In genomic region chr12:57148469-57149308, GRCh38 we compare ENCODE assay signal across 1 cellular context.
TF ChIP-seq lines count a peak whose summit lies in the region.

No MANE protein-coding gene starts in this region.

TF ChIP-seq in HepG2, 621 proteins besides CTCF, POLR2A, EP300 and RAD21 (continued from another document and continues in another):
- no peak for TF ChIP-seq HIVEP1 (CRISPR knock-in tag; IDR thresholded peaks at IDR 0.05)
- no peak for TF ChIP-seq NR2F1 (CRISPR knock-in tag; IDR thresholded peaks at IDR 0.05)
- no peak for TF ChIP-seq ZBTB14 (CRISPR knock-in tag; IDR thresholded peaks at IDR 0.05)
- no peak for TF ChIP-seq FIP1L1 (IDR thresholded peaks at IDR 0.05; ENCODE audit: borderline replicate concordance, insufficient read depth, low read depth, low read length)
- no peak for TF ChIP-seq ZNF619 (CRISPR knock-in tag; IDR thresholded peaks at IDR 0.05)
- TF ChIP-seq ZNF891 (CRISPR knock-in tag; IDR thresholded peaks at IDR 0.05), result no peak
- TF ChIP-seq ARNTL (CRISPR knock-in tag; IDR thresholded peaks at IDR 0.05), result no peak
- no peak for TF ChIP-seq PHB2 (IDR thresholded peaks at IDR 0.05; ENCODE audit: partially characterized antibody)
- no peak for TF ChIP-seq HNF1B (CRISPR knock-in tag; IDR thresholded peaks at IDR 0.05)
- TF ChIP-seq SAP130 (CRISPR knock-in tag; IDR thresholded peaks at IDR 0.05; ENCODE audit: low read depth), result peak; percentile 79
- TF ChIP-seq CENPX (CRISPR knock-in tag; IDR thresholded peaks at IDR 0.05), result no peak
- no peak for TF ChIP-seq HOXA7 (CRISPR knock-in tag; IDR thresholded peaks at IDR 0.05)
- no peak for TF ChIP-seq ZNF841 (CRISPR knock-in tag; IDR thresholded peaks at IDR 0.05; ENCODE audit: borderline replicate concordance)
- TF ChIP-seq RBM22 (optimal IDR thresholded peaks at IDR 0.05; ENCODE audit: low read length), result no peak
- no peak for TF ChIP-seq ZNF446 (CRISPR knock-in tag; IDR thresholded peaks at IDR 0.05)
- TF ChIP-seq ZNF12 (CRISPR knock-in tag; IDR thresholded peaks at IDR 0.05), result no peak
- TF ChIP-seq MTERF4 (CRISPR knock-in tag; IDR thresholded peaks at IDR 0.05), result no peak
- TF ChIP-seq ZMAT3 (CRISPR knock-in tag; conservative IDR thresholded peaks at IDR 0.05), result no peak
- TF ChIP-seq MAZ (IDR thresholded peaks at IDR 0.05; ENCODE audit: borderline replicate concordance, low read depth, low read length), result no peak
- TF ChIP-seq MAZ (CRISPR knock-in tag; IDR thresholded peaks at IDR 0.05; ENCODE audit: low read depth), result peak; percentile 49; the same call in 1 of the 2 replicates
- no peak for TF ChIP-seq ZFP36 (IDR thresholded peaks at IDR 0.05; ENCODE audit: borderline replicate concordance, low read depth, low read length, partially characterized antibody)
- TF ChIP-seq ZNF367 (CRISPR knock-in tag; IDR thresholded peaks at IDR 0.05; ENCODE audit: borderline replicate concordance), result no peak
- TF ChIP-seq ZNF513 (CRISPR knock-in tag; conservative IDR thresholded peaks at IDR 0.05), result no peak
- TF ChIP-seq RFX5 (IDR thresholded peaks at IDR 0.05; ENCODE audit: low read depth, low read length), result no peak
- TF ChIP-seq MIER3 (CRISPR knock-in tag; IDR thresholded peaks at IDR 0.05; ENCODE audit: borderline replicate concordance), result 0 out of 2 replicates have a peak, but pooled peaks have one; percentile 52
- TF ChIP-seq IKZF4 (CRISPR knock-in tag; IDR thresholded peaks at IDR 0.05; ENCODE audit: borderline replicate concordance, low read depth, not compliant biosample characterization), result no peak
- no peak; the same call in 1 of the 2 replicates for TF ChIP-seq BORCS8-MEF2B (CRISPR knock-in tag; IDR thresholded peaks at IDR 0.05)
- peak; percentile 15; the same call in 1 of the 2 replicates for TF ChIP-seq ZNF121 (CRISPR knock-in tag; IDR thresholded peaks at IDR 0.05)
- no peak for TF ChIP-seq ZNF33A (CRISPR knock-in tag; IDR thresholded peaks at IDR 0.05; ENCODE audit: borderline replicate concordance)
- no peak for TF ChIP-seq UBTF (CRISPR knock-in tag; IDR thresholded peaks at IDR 0.05)
- TF ChIP-seq EED (CRISPR knock-in tag; IDR thresholded peaks at IDR 0.05), result 0 out of 2 replicates have a peak, but pooled peaks have one; percentile 30
- no peak for TF ChIP-seq PAF1 (CRISPR knock-in tag; IDR thresholded peaks at IDR 0.05)
- TF ChIP-seq ZNF253 (CRISPR knock-in tag; IDR thresholded peaks at IDR 0.05; ENCODE audit: borderline replicate concordance), result no peak
- TF ChIP-seq MATR3 (CRISPR knock-in tag; IDR thresholded peaks at IDR 0.05), result no peak
- TF ChIP-seq HOXA9 (CRISPR knock-in tag; IDR thresholded peaks at IDR 0.05; ENCODE audit: borderline replicate concordance), result no peak
- TF ChIP-seq AKAP8 (CRISPR knock-in tag; IDR thresholded peaks at IDR 0.05), result no peak
- TF ChIP-seq ZNF282 (IDR thresholded peaks at IDR 0.05; ENCODE audit: partially characterized antibody), result no peak
- peak; percentile 73 for TF ChIP-seq RERE (CRISPR knock-in tag; IDR thresholded peaks at IDR 0.05; ENCODE audit: low read depth)
- TF ChIP-seq ZNF580 (CRISPR knock-in tag; IDR thresholded peaks at IDR 0.05; ENCODE audit: borderline replicate concordance, low read depth), result no peak; the same call in 1 of the 2 replicates
- no peak for TF ChIP-seq TP53 (CRISPR knock-in tag; conservative IDR thresholded peaks at IDR 0.05)
- TF ChIP-seq ZBTB25 (CRISPR knock-in tag; IDR thresholded peaks at IDR 0.05), result no peak
- no peak for TF ChIP-seq ETV6 (CRISPR knock-in tag; conservative IDR thresholded peaks at IDR 0.05)
- TF ChIP-seq ZNF276 (CRISPR knock-in tag; IDR thresholded peaks at IDR 0.05; ENCODE audit: low read depth), result no peak
- TF ChIP-seq HNRNPLL (IDR thresholded peaks at IDR 0.05; ENCODE audit: low read depth, low read length, poor library complexity, severe bottlenecking), result no peak
- TF ChIP-seq DMTF1 (CRISPR knock-in tag; IDR thresholded peaks at IDR 0.05), result no peak
- TF ChIP-seq ZNF678 (CRISPR knock-in tag; IDR thresholded peaks at IDR 0.05), result no peak
- no peak for TF ChIP-seq KLF11 (CRISPR knock-in tag; IDR thresholded peaks at IDR 0.05)
- no peak for TF ChIP-seq TMF1 (CRISPR knock-in tag; IDR thresholded peaks at IDR 0.05; ENCODE audit: low read depth)
